Comparison of ENCODE assay signal across 25 cellular contexts in genomic region chr15:78452485-78452884, GRCh38.
"Had no signal": no experiment of that assay in that cellular context is flagged by ENCODE, and none has a peak within 500 bp of the region (broad histone marks: within the 10 kb centered on the region; RNA-seq: fewer than 3 reads in every experiment).

No MANE protein-coding gene starts in this region.

- H3K4me1 ChIP-seq: parathyroid adenoma had no signal

- H3K9me3 ChIP-seq: breast epithelium, esophagus squamous epithelium, gastrocnemius medialis, left lung, suprapubic skin, tibial nerve had no signal

- H3K27me3 Mint-ChIP-seq: activated B cell treated with CpG ODN at 0.5 μM for 24 hours; activated CD4-positive, alpha-beta memory T cell treated with anti-CD3 and anti-CD28 coated beads, Interleukin-2, amount 10 ng/mL, durations not matched to agents 7 days and 5 days; activated naive CD8-positive, alpha-beta T cell treated with anti-CD3 and anti-CD28 coated beads, Interleukin-2, amount 10 ng/mL, durations not matched to agents 7 days and 5 days; stimulated activated naive CD8-positive, alpha-beta T cell treated with anti-CD3 and anti-CD28 coated beads, Interleukin-15, amount 100 ng/mL, for 72 hours had no signal

- H3K4me3 Mint-ChIP-seq: activated CD4-positive, alpha-beta memory T cell treated with anti-CD3 and anti-CD28 coated beads, Interleukin-2, amount 10 ng/mL, durations not matched to agents 7 days and 5 days; activated naive CD8-positive, alpha-beta T cell treated with anti-CD3 and anti-CD28 coated beads, Interleukin-2, amount 10 ng/mL, durations not matched to agents 7 days and 5 days; endodermal cell; mesothelial cell of epicardium; nephron; stimulated activated naive CD8-positive, alpha-beta T cell treated with anti-CD3 and anti-CD28 coated beads, Interleukin-15, amount 100 ng/mL, for 72 hours had no signal

- H2AFZ ChIP-seq: parathyroid adenoma had no signal

- DNase-seq: activated B cell treated with CpG ODN at 0.5 μM for 24 hours; activated CD4-positive, alpha-beta memory T cell treated with anti-CD3 and anti-CD28 coated beads, Interleukin-2, amount 10 ng/mL, durations not matched to agents 7 days and 5 days; activated CD4-positive, alpha-beta T cell treated with anti-CD3 and anti-CD28 coated beads for 4 hours; activated naive CD4-positive, alpha-beta T cell treated with Interleukin-2 at 50 U/mL for 16 hours; activated naive CD8-positive, alpha-beta T cell treated with anti-CD3 and anti-CD28 coated beads, Interleukin-2, amount 10 ng/mL, durations not matched to agents 7 days and 5 days; amniotic stem cell; cerebellar nuclear complex; endodermal cell; esophagus squamous epithelium; gastrocnemius medialis; hippocampal formation; kidney glomerular epithelial cell; left lung; right cardiac atrium; stimulated activated CD4-positive, alpha-beta T cell treated with anti-CD3 and anti-CD28 coated beads, Interleukin-4, amount 100 ng/mL, for 4 hours; stimulated activated naive CD8-positive, alpha-beta T cell treated with anti-CD3 and anti-CD28 coated beads, Interleukin-15, amount 100 ng/mL, for 72 hours; T1000 had no signal

- ATAC-seq: gastrocnemius medialis; left lung; right cardiac atrium; stimulated activated naive CD8-positive, alpha-beta T cell treated with anti-CD3 and anti-CD28 coated beads, Interleukin-15, amount 100 ng/mL, for 72 hours had no signal

- H3K27ac ChIP-seq: breast epithelium, coronary artery, esophagus squamous epithelium, parathyroid adenoma, suprapubic skin had no signal

- H3K27me3 ChIP-seq: breast epithelium, esophagus squamous epithelium, gastrocnemius medialis, left lung, suprapubic skin, tibial nerve had no signal

- H3K9me3 Mint-ChIP-seq: activated CD4-positive, alpha-beta memory T cell treated with anti-CD3 and anti-CD28 coated beads, Interleukin-2, amount 10 ng/mL, durations not matched to agents 7 days and 5 days; activated naive CD8-positive, alpha-beta T cell treated with anti-CD3 and anti-CD28 coated beads, Interleukin-2, amount 10 ng/mL, durations not matched to agents 7 days and 5 days; activated T-helper 2 cell treated with anti-CD3 and anti-CD28 coated beads, Interferon-gamma antibody, Interleukin-2, Interleukin-4, amounts not matched to agents 10 μg/mL and 5 μg/mL and 100 μg/mL, durations not matched to agents 14 hours and 24 hours and 36 hours; endodermal cell; mesothelial cell of epicardium; nephron; stimulated activated naive CD8-positive, alpha-beta T cell treated with anti-CD3 and anti-CD28 coated beads, Interleukin-15, amount 100 ng/mL, for 72 hours had no signal

- H3K36me3 ChIP-seq: breast epithelium, gastrocnemius medialis had no signal

- H3K27ac Mint-ChIP-seq: activated CD4-positive, alpha-beta memory T cell treated with anti-CD3 and anti-CD28 coated beads, Interleukin-2, amount 10 ng/mL, durations not matched to agents 7 days and 5 days; activated naive CD8-positive, alpha-beta T cell treated with anti-CD3 and anti-CD28 coated beads, Interleukin-2, amount 10 ng/mL, durations not matched to agents 7 days and 5 days; activated T-helper 2 cell treated with anti-CD3 and anti-CD28 coated beads, Interferon-gamma antibody, Interleukin-2, Interleukin-4, amounts not matched to agents 10 μg/mL and 5 μg/mL and 100 μg/mL, durations not matched to agents 14 hours and 24 hours and 36 hours had no signal

- H3K9ac ChIP-seq: parathyroid adenoma had no signal

- H3K4me3 ChIP-seq: breast epithelium, coronary artery, esophagus squamous epithelium, gastrocnemius medialis, left lung, suprapubic skin, tibial nerve had no signal
